Comparison of ENCODE assay signal across 19 cellular contexts in the genomic region with DNA sequence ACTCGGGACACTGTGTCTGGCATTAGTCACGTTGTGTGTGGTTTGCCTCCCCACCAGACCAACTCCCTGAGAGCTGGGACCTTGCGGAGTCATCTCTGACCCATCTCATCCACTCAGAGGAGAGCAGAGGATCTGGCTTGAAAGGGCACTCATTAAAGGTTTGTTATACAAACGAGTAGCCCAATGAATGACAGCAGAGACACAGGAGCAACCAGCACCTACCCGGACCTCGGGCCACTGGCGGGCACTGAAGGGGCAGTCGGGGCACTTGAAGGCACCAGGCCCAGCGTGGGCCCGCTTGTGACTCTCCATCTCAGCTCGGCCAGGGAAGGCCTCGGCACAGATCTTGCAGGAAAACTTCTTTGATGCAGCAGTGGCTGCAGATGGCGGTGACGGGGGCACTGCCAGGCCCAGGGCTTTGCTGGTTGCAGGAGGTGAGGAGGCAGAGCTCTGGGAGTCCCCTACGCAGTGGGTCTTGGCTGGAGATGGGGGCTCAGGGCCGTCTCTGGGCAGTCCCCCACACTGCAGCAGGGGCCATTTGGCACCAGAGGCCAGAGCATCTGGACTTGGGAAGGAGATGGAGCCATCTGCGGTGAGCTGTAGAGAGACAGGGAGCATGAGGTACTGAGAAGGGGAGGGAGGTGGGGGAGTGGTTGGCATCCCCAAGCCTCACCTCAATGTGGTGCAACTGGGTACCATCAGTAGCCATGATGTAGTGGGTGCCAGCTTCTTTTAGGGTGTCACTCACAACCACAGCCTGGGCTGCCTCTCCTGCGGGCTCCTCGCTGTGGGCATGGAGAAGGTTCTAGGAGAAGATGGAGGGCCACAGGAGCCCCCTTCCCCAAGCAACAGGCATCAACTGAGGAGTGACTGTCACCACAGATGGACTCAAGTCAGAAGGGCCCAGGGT. TPM values are rescaled to one million over a fixed set of nuclear protein-coding genes. Genes with fewer than 3 reads are reported as not detected.
DNase-seq lines count a peak whose midpoint lies in the region; ATAC-seq and TF ChIP-seq lines count a peak whose summit lies in the region.
"Had no signal": no experiment of that assay in that cellular context is flagged by ENCODE, and none has a peak within 500 bp of the region (broad histone marks: within the 10 kb centered on the region; RNA-seq: fewer than 3 reads in every experiment).

No MANE protein-coding gene starts in this region.

- no peaks in the 10 kb centered on the region for H3K4me1 ChIP-seq in Caco-2
- H3K4me1 ChIP-seq: gastrocnemius medialis had no signal

- ATAC-seq in CD4-positive, alpha-beta T cell (ENCODE audit: poor library complexity): no peak
- no peak for ATAC-seq in T-helper 17 cell
- ATAC-seq in naive thymus-derived CD8-positive, alpha-beta T cell: no peak
- ATAC-seq: esophagus mucosa, gastrocnemius medialis had no signal

- H3K4me1 Mint-ChIP-seq in CD4-positive, alpha-beta T cell (ENCODE audit: low read depth): no peaks in the 10 kb centered on the region
- H3K4me1 Mint-ChIP-seq in Caco-2 (ENCODE audit: low read depth, unreplicated experiment) (no peaks in the 10 kb centered on the region), T-helper 17 cell (peaks cover 11% of the 10 kb centered on the region)
- H3K4me1 Mint-ChIP-seq in naive thymus-derived CD8-positive, alpha-beta T cell: peaks cover 0 to 8% (median under 1%) of the 10 kb centered on the region in 4 donors
- H3K4me1 Mint-ChIP-seq: activated CD4-positive, alpha-beta T cell treated with anti-CD3 and anti-CD28 coated beads, Interleukin-2, amount 10 ng/mL, durations not matched to agents 7 days and 5 days had no signal

- H3K9me3 ChIP-seq in CD4-positive, alpha-beta T cell (ENCODE audit: control insufficient read depth, low read length): no peaks in the 10 kb centered on the region
- no peaks in the 10 kb centered on the region for H3K9me3 ChIP-seq in Caco-2
- H3K9me3 ChIP-seq in T-helper 17 cell (ENCODE audit: control insufficient read depth, low read length, poor library complexity, severe bottlenecking): no peaks in the 10 kb centered on the region
- H3K9me3 ChIP-seq: gastrocnemius medialis, upper lobe of left lung had no signal

- POLR2A ChIA-PET in CD4-positive, alpha-beta T cell (lab: Charles Lee): interaction anchor here (1.2 to 10.5 kb wide), 4 partner anchors 12 to 61 kb away, joined by 3 to 120 read pairs (median 5); a partner anchor contains a TSS
- POLR2A ChIA-PET in Caco-2 (lab: Charles Lee): no interaction called here
- POLR2A ChIA-PET in naive thymus-derived CD8-positive, alpha-beta T cell (lab: Charles Lee): interaction anchor here (0.5 to 13.1 kb wide), 5 partner anchors 8 to 118 kb away, joined by 3 to 138 read pairs (median 3); a partner anchor contains a TSS

- H3K27ac Mint-ChIP-seq in CD4-positive, alpha-beta T cell: peak overlapping the region; percentile 48
- H3K27ac Mint-ChIP-seq in Caco-2 (ENCODE audit: unreplicated experiment) (peak overlapping the region; percentile 24), T-helper 17 cell (peak overlapping the region; percentile 69)
- H3K27ac Mint-ChIP-seq in naive thymus-derived CD8-positive, alpha-beta T cell: peak overlapping the region in 9 of 10 donors; percentile 3 to 79 (median 49)
- H3K27ac Mint-ChIP-seq: activated naive CD4-positive, alpha-beta T cell treated with anti-CD3 and anti-CD28 coated beads for 36 hours had no signal

- no TSS peak for BruUV-seq in Caco-2 (replicated peaks; lab: Mats Ljungman, UMichigan)

- TF ChIP-seq CTCF in CD4-positive, alpha-beta T cell (IDR thresholded peaks at IDR 0.05): no peak
- no peak for TF ChIP-seq CTCF in Caco-2 (IDR thresholded peaks at IDR 0.05; ENCODE audit: insufficient read depth in 1 of 2, low read depth in 1 of 2, low read length in 1 of 2, severe bottlenecking in 1 of 2, unreplicated experiment in 1 of 2)

- H3K4me3 ChIP-seq in Caco-2 (ENCODE audit: low read depth, low read length): no peak overlapping the region
- H3K4me3 ChIP-seq: gastrocnemius medialis, upper lobe of left lung had no signal

- no peak for DNase-seq in CD4-positive, alpha-beta T cell
- DNase-seq in Caco-2 (no peak), T-helper 17 cell (no peak), NOMO-1 (lab: John Stamatoyannopoulos, UW; ENCODE audit: unreplicated experiment in 2 of 2) (no peak), COLO668 (lab: John Stamatoyannopoulos, UW; ENCODE audit: unreplicated experiment) (no peak)
- DNase-seq in naive thymus-derived CD8-positive, alpha-beta T cell: peak in 1 of 10 donors; percentile 60
- no peak for DNase-seq in effector CD8-positive, alpha-beta T cell (lab: John Stamatoyannopoulos, UW)
- DNase-seq: activated CD4-positive, alpha-beta T cell treated with anti-CD3 and anti-CD28 coated beads, Interleukin-2, amount 10 ng/mL, durations not matched to agents 7 days and 5 days; activated naive CD4-positive, alpha-beta T cell treated with anti-CD3 and anti-CD28 coated beads for 36 hours; AML-193; cerebellar nuclear complex; gastrocnemius medialis; mammary epithelial cell; NCI-H187 treated with DMSO at 0.1 percent for 48 hours; NCI-H748 treated with DMSO at 0.1 percent for 48 hours; stimulated activated CD4-positive, alpha-beta T cell treated with anti-CD3 and anti-CD28 coated beads, Interleukin-2, amount 100 ng/mL, for 24 hours; upper lobe of left lung had no signal

- H3K9me3 Mint-ChIP-seq in CD4-positive, alpha-beta T cell: no peaks in the 10 kb centered on the region
- no peaks in the 10 kb centered on the region for H3K9me3 Mint-ChIP-seq in Caco-2 (ENCODE audit: unreplicated experiment)
- H3K9me3 Mint-ChIP-seq in naive thymus-derived CD8-positive, alpha-beta T cell: no peaks in the 10 kb centered on the region
- H3K9me3 Mint-ChIP-seq: activated CD4-positive, alpha-beta T cell treated with anti-CD3 and anti-CD28 coated beads, Interleukin-2, amount 10 ng/mL, durations not matched to agents 7 days and 5 days; activated naive CD4-positive, alpha-beta T cell treated with anti-CD3 and anti-CD28 coated beads for 36 hours had no signal

- H3K36me3 ChIP-seq in Caco-2 (ENCODE audit: control insufficient read depth, insufficient read depth, low read length): peaks cover 18% of the 10 kb centered on the region

- no peak overlapping the region for H3K27ac ChIP-seq in CD4-positive, alpha-beta T cell (ENCODE audit: low read depth, low read length)
- H3K27ac ChIP-seq: upper lobe of left lung had no signal

- no peaks in the 10 kb centered on the region for H3K27me3 Mint-ChIP-seq in CD4-positive, alpha-beta T cell
- H3K27me3 Mint-ChIP-seq in Caco-2 (ENCODE audit: insufficient read depth, unreplicated experiment): no peaks in the 10 kb centered on the region
- H3K27me3 Mint-ChIP-seq in T-helper 17 cell: no peaks in the 10 kb centered on the region
- no peaks in the 10 kb centered on the region for H3K27me3 Mint-ChIP-seq in naive thymus-derived CD8-positive, alpha-beta T cell
- H3K27me3 Mint-ChIP-seq: activated CD4-positive, alpha-beta T cell treated with anti-CD3 and anti-CD28 coated beads, Interleukin-2, amount 10 ng/mL, durations not matched to agents 7 days and 5 days had no signal

- intact Hi-C loops in CD4-positive, alpha-beta T cell (cut with DNase I, micrococcal nuclease): no loop called here
- intact Hi-C loops in Caco-2 (cut with micrococcal nuclease; ENCODE audit: unreplicated experiment): no loop called here

- no peaks in the 10 kb centered on the region for H3K27me3 ChIP-seq in CD4-positive, alpha-beta T cell (ENCODE audit: control insufficient read depth, insufficient read depth, low read length)
- no peaks in the 10 kb centered on the region for H3K27me3 ChIP-seq in Caco-2 (replicated peaks; ENCODE audit: control insufficient read depth, insufficient read depth, low read length)
- H3K27me3 ChIP-seq: gastrocnemius medialis, upper lobe of left lung had no signal

- no peak overlapping the region for H3K4me3 Mint-ChIP-seq in CD4-positive, alpha-beta T cell
- no peak overlapping the region for H3K4me3 Mint-ChIP-seq in Caco-2 (ENCODE audit: unreplicated experiment)
- H3K4me3 Mint-ChIP-seq in T-helper 17 cell: no peak overlapping the region
- peak overlapping the region in 1 of 10 donors; percentile 2 for H3K4me3 Mint-ChIP-seq in naive thymus-derived CD8-positive, alpha-beta T cell
- H3K4me3 Mint-ChIP-seq: activated CD4-positive, alpha-beta T cell treated with anti-CD3 and anti-CD28 coated beads, Interleukin-2, amount 10 ng/mL, durations not matched to agents 7 days and 5 days; activated naive CD4-positive, alpha-beta T cell treated with anti-CD3 and anti-CD28 coated beads for 36 hours had no signal

- CTCF ChIA-PET in CD4-positive, alpha-beta T cell (lab: Charles Lee): no interaction called here
- CTCF ChIA-PET in Caco-2 (lab: Charles Lee): interaction anchor here (1.1 kb wide), 1 partner anchor 9 kb away, joined by 3 read pairs; no protein-coding TSS in a partner anchor

- H3K36me3 Mint-ChIP-seq in CD4-positive, alpha-beta T cell (ENCODE audit: low read depth): peaks cover 74% of the 10 kb centered on the region
- peaks cover 91% of the 10 kb centered on the region for H3K36me3 Mint-ChIP-seq in Caco-2 (ENCODE audit: insufficient read depth, unreplicated experiment)
- peaks cover 2% of the 10 kb centered on the region for H3K36me3 Mint-ChIP-seq in T-helper 17 cell (ENCODE audit: low read depth)
- peaks cover 0 to 65% (median 6%) of the 10 kb centered on the region in 3 donors for H3K36me3 Mint-ChIP-seq in naive thymus-derived CD8-positive, alpha-beta T cell

RNA-seq across cellular contexts. Expression of a gene that starts 17.7 kb away (rescaled TPM):
- 100 to 1,000 TPM; 100 TPM for total RNA-seq in CD4-positive, alpha-beta T cell
- 66.5 and 75.9 TPM in 2 replicates for total RNA-seq in Caco-2 (2022)
- total RNA-seq in T-helper 17 cell: 10 to 100 TPM; 72.4 to 73.7 TPM
- 10 to 100 TPM; 77.7 to 83.3 TPM for total RNA-seq in naive thymus-derived CD8-positive, alpha-beta T cell
- 10 to 100 TPM; 60.8 to 94.2 (median 78.7) TPM for polyA plus RNA-seq in naive thymus-derived CD8-positive, alpha-beta T cell

RNA-seq across cellular contexts. Expression of a gene that starts 19.8 kb away (rescaled TPM):
- total RNA-seq in CD4-positive, alpha-beta T cell: 10 to 100 TPM; 67.3 to 74.6 TPM
- total RNA-seq in Caco-2 (2022) (35.1 and 38.1 TPM in 2 replicates), T-helper 17 cell (100 to 1,000 TPM in 1 of 2 donors, 10 to 100 TPM in 1; 95.1 to 129 TPM)
- total RNA-seq in naive thymus-derived CD8-positive, alpha-beta T cell: 10 to 100 TPM; 53.1 to 56.2 TPM
- polyA plus RNA-seq in naive thymus-derived CD8-positive, alpha-beta T cell: 10 to 100 TPM in 1 of 3 donors, 1 to 10 TPM in 2; 6.4 to 13.2 (median 7.8) TPM

RNA-seq across cellular contexts. Expression of a gene that starts 40.2 kb away (rescaled TPM):
- total RNA-seq in CD4-positive, alpha-beta T cell: not detected
- 39.6 and 42.6 TPM in 2 replicates for total RNA-seq in Caco-2 (2022)
- 1 to 10 TPM in 1 of 2 donors, not detected in 1; 1.5 TPM for total RNA-seq in T-helper 17 cell
- total RNA-seq in naive thymus-derived CD8-positive, alpha-beta T cell: under 1 TPM in 1 of 2 experiments, not detected in 1; 0.27 TPM
- 1 to 10 TPM in 1 of 3 donors, under 1 TPM in 2; 0.18 to 2.2 (median 0.68) TPM for polyA plus RNA-seq in naive thymus-derived CD8-positive, alpha-beta T cell

RNA-seq across cellular contexts. Expression of a gene that starts 56.5 kb away (rescaled TPM):
- 1 to 10 TPM; 1.6 to 2.2 TPM for total RNA-seq in CD4-positive, alpha-beta T cell
- total RNA-seq in Caco-2 (2022) (0.16 TPM in 1 of 2 replicates, not detected in the other), T-helper 17 cell (1 to 10 TPM; 2.6 to 2.7 TPM)
- 1 to 10 TPM in 1 of 2 experiments, under 1 TPM in 1; 0.75 to 1.3 TPM for total RNA-seq in naive thymus-derived CD8-positive, alpha-beta T cell
- not detected for polyA plus RNA-seq in naive thymus-derived CD8-positive, alpha-beta T cell
- total RNA-seq: activated CD4-positive, alpha-beta T cell treated with anti-CD3 and anti-CD28 coated beads, Interleukin-2, amount 10 ng/mL, durations not matched to agents 7 days and 5 days; activated naive CD4-positive, alpha-beta T cell treated with anti-CD3 and anti-CD28 coated beads for 36 hours; OCI-LY7 had no signal

Comparison
In these comparisons a context has a peak if more than half of its experiments do, and no peak if none do; other contexts are left out.
1. RNA of a gene that starts 40.2 kb away (total RNA-seq): 39.6 to 42.6 TPM in Caco-2; 1.5 TPM in T-helper 17 cell, 0.27 TPM in naive thymus-derived CD8-positive, alpha-beta T cell and not detected in CD4-positive, alpha-beta T cell; every median in the first group is over 10 times any median in the second.
2. Peak in every context shown above with its lines, with median percentiles within 50 percentile points of each other: H3K27ac Mint-ChIP-seq.